8 cellular contexts compared by ENCODE assay signal in genomic region chr11:26276798-26277424, GRCh38. TPM values are rescaled to one million over a fixed set of nuclear protein-coding genes. Genes with fewer than 3 reads are reported as not detected.
DNase-seq lines count a peak whose midpoint lies in the region; ATAC-seq, FAIRE-seq and TF ChIP-seq lines count a peak whose summit lies in the region.

No MANE protein-coding gene starts in this region.

- intact Hi-C loops in PC-3 (cut with micrococcal nuclease) (loop anchor here (1.0 to 2.0 kb wide), 3 partner anchors 50 to 295 kb away; no protein-coding TSS in a partner anchor), GM12878 (cut with micrococcal nuclease; ENCODE audit: unreplicated experiment) (loop anchor here (1.0 kb wide), 2 partner anchors 143 to 295 kb away; no protein-coding TSS in a partner anchor)

- DNase-seq in NCI-H2029 treated with DMSO at 0.1 percent for 48 hours (lab: John Stamatoyannopoulos, UW) (peak; percentile 8), NCI-H2029 (lab: John Stamatoyannopoulos, UW) (no peak), HK-2 (ENCODE audit: unreplicated experiment) (peak; percentile 32), PC-3 (peak; percentile 79), GM12878 (ENCODE audit: low read depth, low spot score) (no peak), iPS DF 6.9 (ENCODE audit: low read depth, low spot score) (peak; percentile 58), smooth muscle cell (lab: John Stamatoyannopoulos, UW; ENCODE audit: unreplicated experiment) (no peak)

- H3K9ac ChIP-seq in PC-3 (ENCODE audit: low read length) (no peak overlapping the region), GM12878 (ENCODE audit: control insufficient read depth, insufficient read depth, low read length) (no peak overlapping the region), smooth muscle cell (ENCODE audit: low read depth) (no peak overlapping the region)

- no peak for TF ChIP-seq EP300 in GM12878 (IDR thresholded peaks at IDR 0.05; ENCODE audit: borderline replicate concordance in 1 of 2, control insufficient read depth in 1 of 2, low read depth in 2 of 2, low read length in 2 of 2)

- H3K9me3 ChIP-seq in PC-3 (ENCODE audit: low read length) (no peaks in the 10 kb centered on the region), GM12878 (replicated peaks; ENCODE audit: control insufficient read depth, insufficient read depth, low read length) (no peaks in the 10 kb centered on the region), iPS DF 6.9 (ENCODE audit: control insufficient read depth, insufficient read depth, low read length) (no peaks in the 10 kb centered on the region), smooth muscle cell (replicated peaks; ENCODE audit: low read depth) (no peaks in the 10 kb centered on the region)

- BruUV-seq in PC-3 (replicated peaks; lab: Mats Ljungman, UMichigan) (no TSS peak), GM12878 (replicated peaks; lab: Mats Ljungman, UMichigan) (no TSS peak)

- no peaks in the 10 kb centered on the region for H3K36me3 ChIP-seq in PC-3 (ENCODE audit: low read depth, low read length)
- H3K36me3 ChIP-seq in GM12878 (ENCODE audit: control insufficient read depth in 2 of 2, insufficient read depth in 2 of 2, low read length in 1 of 2), result no peaks in the 10 kb centered on the region
- no peaks in the 10 kb centered on the region for H3K36me3 ChIP-seq in iPS DF 6.9 (ENCODE audit: control insufficient read depth, insufficient read depth, low read length)
- H3K36me3 ChIP-seq in smooth muscle cell (ENCODE audit: low read depth), result no peaks in the 10 kb centered on the region

- H3K27ac ChIP-seq in PC-3 (ENCODE audit: low read length) (no peak overlapping the region), GM12878 (ENCODE audit: control insufficient read depth, insufficient read depth) (no peak overlapping the region), iPS DF 6.9 (ENCODE audit: low read length) (no peak overlapping the region), smooth muscle cell (ENCODE audit: low read depth) (no peak overlapping the region)

- peak; percentile 89 for TF ChIP-seq RAD21 in GM12878 (IDR thresholded peaks at IDR 0.05; ENCODE audit: insufficient read depth, low read depth, low read length)

- H2AFZ ChIP-seq in PC-3 (ENCODE audit: low read length) (no peak overlapping the region), GM12878 (ENCODE audit: control insufficient read depth, low read depth, low read length) (no peak overlapping the region), smooth muscle cell (ENCODE audit: low read depth) (no peak overlapping the region)

- no peaks in the 10 kb centered on the region for H3K9me2 ChIP-seq in PC-3 (replicated peaks; ENCODE audit: low read length)

- in situ Hi-C loops in GM12878 (cut with MboI), result loop anchor here (5.0 kb wide), 1 partner anchor 295 kb away; no protein-coding TSS in a partner anchor

- H3K4me3 ChIP-seq in PC-3 (ENCODE audit: low read length) (no peak overlapping the region), GM12878 (no peak overlapping the region), iPS DF 6.9 (ENCODE audit: low read length) (no peak overlapping the region), smooth muscle cell (no peak overlapping the region)

- ATAC-seq in GM21447 (IDR thresholded peaks at IDR 0.05; ENCODE audit: unreplicated experiment) (peak; percentile 95), PC-3 (peak; percentile 68), GM12878 (peak; percentile 88)

- peak; percentile 71 for FAIRE-seq in GM12878 (lab: Jason Lieb, UNC)

- H3K4me2 ChIP-seq in PC-3 (ENCODE audit: low read length), result no peak overlapping the region
- H3K4me2 ChIP-seq in GM12878 (ENCODE audit: control insufficient read depth, insufficient read depth), result no peak overlapping the region
- no peak overlapping the region for H3K4me2 ChIP-seq in smooth muscle cell

- no peaks in the 10 kb centered on the region for H3F3A ChIP-seq in PC-3 (ENCODE audit: low read length, unreplicated experiment)
- H3F3A ChIP-seq in smooth muscle cell (ENCODE audit: low read depth), result no peaks in the 10 kb centered on the region

- SMC1A ChIA-PET in GM12878 (lab: Charles Lee; ENCODE audit: uncharacterized antibody, unreplicated experiment), result interaction anchor here (1.0 kb wide), 1 partner anchor 295 kb away, joined by 4 read pairs; no protein-coding TSS in a partner anchor

- WGBS in GM12878 (ENCODE audit: insufficient coverage, insufficient replicate concordance, low lambda C conversion rate, missing lambda C conversion rate), result 1% methylated on average over 4 of the region's 4 CpGs
- no CpG with 5 or more reads among the region's 4 CpGs for WGBS in iPS DF 6.9 (ENCODE audit: insufficient coverage, insufficient read length)
- WGBS in smooth muscle cell (ENCODE audit: low lambda C conversion rate), result 2% methylated on average over 4 of the region's 4 CpGs

- H3K27me3 ChIP-seq in PC-3 (ENCODE audit: low read length), result 0 out of 2 replicates have a peak, but pooled peaks cover 9% of the 10 kb centered on the region
- H3K27me3 ChIP-seq in GM12878 (replicated peaks in 1 of 2; ENCODE audit: control insufficient read depth in 2 of 2, insufficient read depth in 2 of 2, low read length in 1 of 2), result no peaks in the 10 kb centered on the region
- no peaks in the 10 kb centered on the region for H3K27me3 ChIP-seq in iPS DF 6.9 (ENCODE audit: control insufficient read depth, insufficient read depth, low read length)
- H3K27me3 ChIP-seq in smooth muscle cell (ENCODE audit: low read depth), result no peaks in the 10 kb centered on the region

- TF ChIP-seq POLR2A in GM12878 (IDR thresholded peaks at IDR 0.05; ENCODE audit: low read depth, low read length), result no peak

- H3K4me1 ChIP-seq in PC-3 (ENCODE audit: insufficient read depth, low read length) (no peaks in the 10 kb centered on the region), GM12878 (ENCODE audit: control insufficient read depth, insufficient read depth, low read length) (no peaks in the 10 kb centered on the region), iPS DF 6.9 (ENCODE audit: control insufficient read depth, insufficient read depth, low read length) (no peaks in the 10 kb centered on the region), smooth muscle cell (ENCODE audit: low read depth) (no peaks in the 10 kb centered on the region)

- no peaks in the 10 kb centered on the region for H4K20me1 ChIP-seq in PC-3 (ENCODE audit: low read length)
- no peaks in the 10 kb centered on the region for H4K20me1 ChIP-seq in GM12878 (ENCODE audit: control insufficient read depth, insufficient read depth)
- H4K20me1 ChIP-seq in smooth muscle cell (ENCODE audit: low read depth), result no peaks in the 10 kb centered on the region

- TF ChIP-seq CTCF in PC-3 (conservative IDR thresholded peaks at IDR 0.05; ENCODE audit: low read depth, low read length) (peak; percentile 92), GM12878 (IDR thresholded peaks at IDR 0.05 in 2 of 3, conservative IDR thresholded peaks at IDR 0.05 in 1 of 3; ENCODE audit: control insufficient read depth in 2 of 3, extremely low read depth in 1 of 3, insufficient read depth in 1 of 3, low read depth in 3 of 3, low read length in 3 of 3) (peak; percentile 86 to 89 (median 89)), smooth muscle cell (IDR thresholded peaks at IDR 0.05; ENCODE audit: borderline replicate concordance, insufficient read depth, poor library complexity, severe bottlenecking) (peak; percentile 98)

- CTCF ChIA-PET in PC-3 (lab: Charles Lee), result no interaction called here
- CTCF ChIA-PET in GM12878 (lab: Yijun Ruan, JAX), result interaction anchor here (1.0 to 2.0 kb wide), 2 partner anchors 291 to 295 kb away, joined by 3 to 8 read pairs; no protein-coding TSS in a partner anchor

- RAD21 ChIA-PET in GM12878 (lab: Charles Lee; ENCODE audit: unreplicated experiment), result interaction anchor here (2.0 kb wide), 1 partner anchor 295 kb away, joined by 5 read pairs; no protein-coding TSS in a partner anchor

- POLR2A ChIA-PET in PC-3 (lab: Charles Lee; ENCODE audit: unreplicated experiment) (no interaction called here), GM12878 (lab: Charles Lee) (no interaction called here)

- no peaks in the 10 kb centered on the region for H3K79me2 ChIP-seq in PC-3 (ENCODE audit: low read length)
- H3K79me2 ChIP-seq in GM12878 (ENCODE audit: control insufficient read depth, insufficient read depth, low read length), result no peaks in the 10 kb centered on the region
- H3K79me2 ChIP-seq in smooth muscle cell (ENCODE audit: low read depth), result no peaks in the 10 kb centered on the region

TF ChIP-seq in GM12878, 131 proteins besides CTCF, POLR2A, EP300 and RAD21 (continues in another document):
- TF ChIP-seq NR2F1 (conservative IDR thresholded peaks at IDR 0.05), result 0 out of 2 replicates have a peak, but pooled peaks have one; percentile 29
- TF ChIP-seq POU2F2 (IDR thresholded peaks at IDR 0.05; ENCODE audit: borderline replicate concordance, low read depth, low read length), result 0 out of 3 replicates have a peak, but pooled peaks have one; percentile 31
- TF ChIP-seq BMI1 (IDR thresholded peaks at IDR 0.05; ENCODE audit: borderline replicate concordance), result no peak
- peak; percentile 51; the same call in 1 of the 2 replicates for TF ChIP-seq RUNX3 (IDR thresholded peaks at IDR 0.05; ENCODE audit: low read length)

RNA-seq across cellular contexts. Expression of gene ANO3, which starts 55.0 kb away (rescaled TPM):
- total RNA-seq in PC-3 (2014; rRNA removed) (not detected in 2 replicates), GM12878 (2014; rRNA removed) (0.51 and 0.65 TPM in 2 replicates), GM12878 (2014; rRNA removed; fragmentation: Illumina TruSeq; extraction: Trizol) (0.45 and 0.64 TPM in 2 replicates), GM12878 (2021) (0.26 and 0.35 TPM in 2 replicates), smooth muscle cell (not detected in 2 replicates)
- 1.9 and 2.0 TPM in 2 replicates for total RNA-seq in GM12878 (2013; cell fraction: nucleolus; rRNA removed)
- polyA plus RNA-seq in GM12878 (2011; ENCODE audit: low read depth), result 0.18 TPM
- polyA plus RNA-seq in GM12878 (2011; rRNA removed) (5.9 and 8.0 TPM in 2 replicates), GM12878 (2014; fragmentation: Illumina TruSeq; extraction: Trizol) (0.43 and 0.60 TPM in 2 replicates), GM12878 (2014; fragmentation: Nextera tagmentation; extraction: Ambion mirVana) (under 1 TPM; 0.14 to 0.27 TPM), GM12878 (2014; rRNA removed) (0.14 and 0.65 TPM in 2 replicates), GM12878 (2016; fragmentation: Nextera tagmentation; extraction: Ambion mirVana) (under 1 TPM; 0.13 to 0.63 TPM), smooth muscle cell (0.13 TPM in 1 of 2 replicates, not detected in the other)
- polyA plus RNA-seq in GM12878 (2011; cell fraction: cytosol; rRNA removed), result 1.8 and 2.4 TPM in 2 replicates
- polyA plus RNA-seq in GM12878 (2011; cell fraction: nucleus; rRNA removed), result 2.9 and 3.2 TPM in 2 replicates
- 0.27 and 0.28 TPM in 2 replicates for polyA plus RNA-seq in GM12878 (2012)
- polyA minus RNA-seq in GM12878 (2011; rRNA and poly(A)+ RNA removed), result 6.7 and 9.5 TPM in 2 replicates
- polyA minus RNA-seq in GM12878 (2011; cell fraction: cytosol; rRNA and poly(A)+ RNA removed), result 2.1 and 3.7 TPM in 2 replicates
- polyA minus RNA-seq in GM12878 (2011; cell fraction: nucleus; rRNA and poly(A)+ RNA removed), result 4.5 and 5.3 TPM in 2 replicates

Comparison
In these comparisons a context has a peak if more than half of its experiments do, and no peak if none do; other contexts are left out.
1. DNase-seq: peak in NCI-H2029 treated with DMSO at 0.1 percent for 48 hours (single experiment), HK-2 (single experiment), PC-3 (single experiment) and iPS DF 6.9 (single experiment); none in NCI-H2029 (single experiment), GM12878 (single experiment) and smooth muscle cell (single experiment).
2. Peak in every context shown above with its lines, with median percentiles within 50 percentile points of each other: ATAC-seq and CTCF ChIP-seq.